19 cellular contexts compared by ENCODE assay signal in the genomic region with DNA sequence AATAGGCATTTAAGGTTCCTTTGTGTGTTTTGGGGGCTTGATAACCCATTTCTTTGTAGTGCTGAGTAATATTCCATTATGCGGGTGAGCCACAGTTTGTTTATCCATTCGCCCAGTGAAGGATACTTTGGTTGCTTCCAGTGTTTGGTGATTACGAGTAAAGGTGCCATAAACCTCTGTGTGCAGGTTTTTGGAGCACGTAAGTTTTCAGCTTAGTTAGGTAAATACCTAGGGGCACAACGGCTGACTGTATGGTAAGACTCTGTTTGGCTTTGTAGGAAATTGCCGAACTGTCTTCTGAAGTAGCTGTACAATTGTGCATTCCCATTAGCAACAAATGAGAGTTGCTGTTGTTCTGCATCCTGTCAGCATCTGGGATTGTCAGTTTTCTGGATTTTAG. TPM values are rescaled to one million over a fixed set of nuclear protein-coding genes. Genes with fewer than 3 reads are reported as not detected.
A peak's percentile ranks its signal among the peaks of the same experiment; 100 is the strongest.
DNase-seq lines count a peak whose midpoint lies in the region; ATAC-seq, FAIRE-seq and TF ChIP-seq lines count a peak whose summit lies in the region.
"Had no signal": no experiment of that assay in that cellular context is flagged by ENCODE, and none has a peak within 500 bp of the region (broad histone marks: within the 10 kb centered on the region; RNA-seq: fewer than 3 reads in every experiment).

No MANE protein-coding gene starts in this region.

- H3K23ac ChIP-seq in trophoblast cell (ENCODE audit: low read length): no peak overlapping the region

- TF ChIP-seq POLR2A in GM12891 (IDR thresholded peaks at IDR 0.05; ENCODE audit: low read depth, low read length): no peak

- H3K4me3 Mint-ChIP-seq in activated CD4-positive, alpha-beta T cell treated with anti-CD3 and anti-CD28 coated beads for 36 hours: no peak overlapping the region
- no peak overlapping the region for H3K4me3 Mint-ChIP-seq in T-helper 17 cell
- H3K4me3 Mint-ChIP-seq: B cell; CD8-positive, alpha-beta T cell; GM23338 had no signal

- CTCF ChIA-PET in activated CD4-positive, alpha-beta T cell treated with anti-CD3 and anti-CD28 coated beads for 36 hours (lab: Charles Lee): interaction anchor here (0.6 kb wide), 2 partner anchors 40 to 117 kb away, joined by 3 read pairs; no protein-coding TSS in a partner anchor

- H4K8ac ChIP-seq in trophoblast cell (ENCODE audit: low read depth, low read length): no peak overlapping the region

- no peaks in the 10 kb centered on the region for H3K9me3 ChIP-seq in T-helper 17 cell (ENCODE audit: control insufficient read depth, low read length, poor library complexity, severe bottlenecking)
- H3K9me3 ChIP-seq in trophoblast cell (ENCODE audit: insufficient read depth, low read depth, low read length): no peaks in the 10 kb centered on the region

- no peak overlapping the region for H2BK5ac ChIP-seq in trophoblast cell (ENCODE audit: low read depth, low read length, poor library complexity)

- no peak overlapping the region for H3K14ac ChIP-seq in trophoblast cell (ENCODE audit: low read length)

- peak; percentile 33 for FAIRE-seq in GM12891 (lab: Jason Lieb, UNC)
- FAIRE-seq: GM19239, H54 had no signal

- no peak overlapping the region for H3K4ac ChIP-seq in trophoblast cell (ENCODE audit: low read depth, low read length)

- no peak overlapping the region for H2AK5ac ChIP-seq in trophoblast cell (ENCODE audit: low read length)

- H3K4me1 Mint-ChIP-seq in activated CD4-positive, alpha-beta T cell treated with anti-CD3 and anti-CD28 coated beads for 36 hours: peaks cover 46% of the 10 kb centered on the region
- peaks cover 18% of the 10 kb centered on the region for H3K4me1 Mint-ChIP-seq in T-helper 17 cell

- no peak overlapping the region for H3K4me3 ChIP-seq in trophoblast cell (ENCODE audit: low read depth, low read length)
- H3K4me3 ChIP-seq: BLaER1 treated with 17β-estradiol and CSF1 and Interleukin-3, amounts not matched to agents 10 nM and 100 nM; GM23338 had no signal

- H3K27ac Mint-ChIP-seq in activated CD4-positive, alpha-beta T cell treated with anti-CD3 and anti-CD28 coated beads for 36 hours: peak overlapping the region; percentile 31
- peak overlapping the region; percentile 29 for H3K27ac Mint-ChIP-seq in T-helper 17 cell
- H3K27ac Mint-ChIP-seq: B cell; CD8-positive, alpha-beta T cell; GM23338 had no signal

- no peak for DNase-seq in activated CD4-positive, alpha-beta T cell treated with anti-CD3 and anti-CD28 coated beads for 36 hours
- no peak for DNase-seq in activated CD4-positive, alpha-beta T cell treated with anti-CD3 and anti-CD28 coated beads, Interleukin-2, amount 50 U/mL, for 4 hours
- DNase-seq in GM12891 (ENCODE audit: insufficient read length, low spot score): no peak
- DNase-seq in T-helper 17 cell: no peak
- no peak for DNase-seq in trophoblast cell
- no peak for DNase-seq in T-helper 9 cell
- no peak for DNase-seq in NCI-H1930 (lab: John Stamatoyannopoulos, UW)
- DNase-seq: Calu3; CD8-positive, alpha-beta T cell; DMS79 treated with DMSO at 0.1 percent for 48 hours; GF-D8; HCEC 1CT; IMR-90 had no signal

- no peak for ATAC-seq in activated CD4-positive, alpha-beta T cell treated with anti-CD3 and anti-CD28 coated beads for 36 hours
- ATAC-seq in T-helper 17 cell: no peak
- ATAC-seq: CD8-positive, alpha-beta T cell; GM23338 had no signal

- POLR2A ChIA-PET in activated CD4-positive, alpha-beta T cell treated with anti-CD3 and anti-CD28 coated beads for 36 hours (lab: Charles Lee): no interaction called here

- no peak overlapping the region for H2BK120ac ChIP-seq in trophoblast cell (ENCODE audit: insufficient read depth, low read length, poor library complexity)

- H3K36me3 ChIP-seq in trophoblast cell (ENCODE audit: control insufficient read depth in 1 of 2, insufficient read depth in 2 of 2, low read length in 2 of 2): no peaks in the 10 kb centered on the region
- H3K36me3 ChIP-seq: BLaER1 treated with 17β-estradiol and CSF1 and Interleukin-3, amounts not matched to agents 10 nM and 100 nM had no signal

- no peak overlapping the region for H3K27ac ChIP-seq in trophoblast cell (ENCODE audit: low read depth, low read length)
- H3K27ac ChIP-seq: HL-60 had no signal

- WGBS in trophoblast cell (ENCODE audit: extremely low coverage, insufficient coverage, insufficient read length): no CpG with 5 or more reads among the region's 6 CpGs

- no peak overlapping the region for H3K9ac ChIP-seq in trophoblast cell (ENCODE audit: low read length)
- H3K9ac ChIP-seq: BLaER1 treated with 17β-estradiol and CSF1 and Interleukin-3, amounts not matched to agents 10 nM and 100 nM had no signal

- no peaks in the 10 kb centered on the region for H3K27me3 Mint-ChIP-seq in activated CD4-positive, alpha-beta T cell treated with anti-CD3 and anti-CD28 coated beads for 36 hours
- H3K27me3 Mint-ChIP-seq in T-helper 17 cell: no peaks in the 10 kb centered on the region
- H3K27me3 Mint-ChIP-seq: B cell had no signal

- H3K27me3 ChIP-seq in trophoblast cell (ENCODE audit: insufficient read depth, low read length): no peaks in the 10 kb centered on the region
- H3K27me3 ChIP-seq: BLaER1 treated with 17β-estradiol and CSF1 and Interleukin-3, amounts not matched to agents 10 nM and 100 nM had no signal

- no peak overlapping the region for H3K4me2 ChIP-seq in trophoblast cell (ENCODE audit: low read length)
- H3K4me2 ChIP-seq: GM23338 had no signal

- no peak overlapping the region for H3K18ac ChIP-seq in trophoblast cell (ENCODE audit: low read length)

- no peaks in the 10 kb centered on the region for H3K9me3 Mint-ChIP-seq in activated CD4-positive, alpha-beta T cell treated with anti-CD3 and anti-CD28 coated beads for 36 hours (ENCODE audit: low read depth)
- H3K9me3 Mint-ChIP-seq: CD8-positive, alpha-beta T cell; GM23338 had no signal

- no peak overlapping the region for H4K12ac ChIP-seq in trophoblast cell (ENCODE audit: low read depth, low read length)

- peaks cover 7 to 9% of the 10 kb centered on the region in 2 experiments for H3K4me1 ChIP-seq in trophoblast cell (ENCODE audit: control insufficient read depth in 1 of 2, insufficient read depth in 2 of 2, low read length in 2 of 2)

- intact Hi-C loops in activated CD4-positive, alpha-beta T cell treated with anti-CD3 and anti-CD28 coated beads for 36 hours (cut with DNase I, micrococcal nuclease): loop anchor here (10.0 kb wide), 2 partner anchors 296 to 486 kb away; no protein-coding TSS in a partner anchor

- H4K91ac ChIP-seq in trophoblast cell (ENCODE audit: low read depth, low read length): no peak overlapping the region

- no peaks in the 10 kb centered on the region for H3K36me3 Mint-ChIP-seq in activated CD4-positive, alpha-beta T cell treated with anti-CD3 and anti-CD28 coated beads for 36 hours (ENCODE audit: low read depth)
- H3K36me3 Mint-ChIP-seq in T-helper 17 cell (ENCODE audit: low read depth): no peaks in the 10 kb centered on the region
- H3K36me3 Mint-ChIP-seq: CD8-positive, alpha-beta T cell had no signal

- peak overlapping the region; percentile 22 for H2BK12ac ChIP-seq in trophoblast cell (ENCODE audit: low read length)

- H3K79me2 ChIP-seq in trophoblast cell (ENCODE audit: control insufficient read depth, insufficient read depth, low read length, poor library complexity): peaks cover 10% of the 10 kb centered on the region

- H2AFZ ChIP-seq in trophoblast cell (ENCODE audit: insufficient read depth, low read length, poor library complexity): no peak overlapping the region
- H2AFZ ChIP-seq: GM23338 had no signal

- H3K79me1 ChIP-seq in trophoblast cell (ENCODE audit: low read length): peaks cover 16% of the 10 kb centered on the region

TF ChIP-seq in GM12891, 5 proteins besides CTCF, POLR2A, EP300 and RAD21:
- no peak for TF ChIP-seq POU2F2 (IDR thresholded peaks at IDR 0.05; ENCODE audit: low read depth, low read length)
- TF ChIP-seq SPI1 (IDR thresholded peaks at IDR 0.05; ENCODE audit: low read depth, low read length): no peak
- TF ChIP-seq POLR2AphosphoS5 (IDR thresholded peaks at IDR 0.05; ENCODE audit: low read depth, low read length): no peak
- no peak for TF ChIP-seq PAX5 (IDR thresholded peaks at IDR 0.05; ENCODE audit: insufficient read depth, low read length, severe bottlenecking)

RNA-seq across cellular contexts. Expression of gene TBL1X, which starts 3.8 kb away (rescaled TPM):
- 10 to 100 TPM; 21.2 to 24.2 TPM for total RNA-seq in activated CD4-positive, alpha-beta T cell treated with anti-CD3 and anti-CD28 coated beads for 36 hours
- polyA plus RNA-seq in GM12891 (2012; ENCODE audit: low read depth, missing spikeins): 3.3 TPM
- total RNA-seq in T-helper 17 cell: 10 to 100 TPM; 15.7 to 20.2 TPM
- 14.6 and 15.2 TPM in 2 replicates for polyA plus RNA-seq in trophoblast cell (2013)
